Comparison of ENCODE assay signal across 8 cellular contexts in genomic region chr7:106779877-106780276, GRCh38.
DNase-seq lines count a peak whose midpoint lies in the region; ATAC-seq and TF ChIP-seq lines count a peak whose summit lies in the region.

No MANE protein-coding gene starts in this region.

- no peak overlapping the region for H3K4me3 ChIP-seq in PC-9

- peaks cover 34% of the 10 kb centered on the region for H3K4me1 ChIP-seq in PC-9 (replicated peaks; ENCODE audit: insufficient read depth)

- TF ChIP-seq CTCF in GM12873 (IDR thresholded peaks at IDR 0.05; ENCODE audit: insufficient read depth, low read depth, low read length, missing control alignments) (peak; percentile 41), PC-9 (conservative IDR thresholded peaks at IDR 0.05) (0 out of 2 replicates have a peak, but pooled peaks have one; percentile 34)

- H3F3A ChIP-seq in PC-9 (ENCODE audit: insufficient read depth, low read depth), result peaks cover 18% of the 10 kb centered on the region; the same call in 1 of the 2 replicates

- no peaks in the 10 kb centered on the region for H4K20me1 ChIP-seq in PC-9 (ENCODE audit: insufficient read depth)

- peaks cover 5% of the 10 kb centered on the region for H3K9me3 ChIP-seq in PC-9 (ENCODE audit: insufficient read depth, low read depth)

- H3K9me2 ChIP-seq in PC-9 (ENCODE audit: insufficient read depth), result no peaks in the 10 kb centered on the region

- H3K36me3 ChIP-seq in PC-9 (ENCODE audit: low read depth), result no peaks in the 10 kb centered on the region

- H2AFZ ChIP-seq in PC-9, result no peak overlapping the region

- peak overlapping the region; percentile 24; the same call in 1 of the 2 replicates for H3K4me2 ChIP-seq in PC-9

- DNase-seq in AML-193 (lab: John Stamatoyannopoulos, UW), result peak; percentile 28 to 31
- peak; percentile 78 to 88 for DNase-seq in PC-9
- peak; percentile 76 for DNase-seq in islet precursor cell
- DNase-seq in NCI-H1436 treated with DMSO at 0.1 percent for 48 hours (lab: John Stamatoyannopoulos, UW), result no peak
- no peak for DNase-seq in GF-D8 (lab: John Stamatoyannopoulos, UW)
- DNase-seq in sciatic nerve (ENCODE audit: low spot score), result no peak
- no peak for DNase-seq in activated CD4-positive, CD25-positive, alpha-beta regulatory T cell (lab: John Stamatoyannopoulos, UW)

- no peaks in the 10 kb centered on the region for H3K27me3 ChIP-seq in PC-9 (ENCODE audit: insufficient read depth, low read depth)

- POLR2A ChIA-PET in PC-9 (lab: Charles Lee; ENCODE audit: unreplicated experiment), result interaction anchor here (0.6 to 0.9 kb wide), 6 partner anchors 62 to 721 kb away, joined by 3 to 12 read pairs (median 6); no protein-coding TSS in a partner anchor

- H3K27ac ChIP-seq in PC-9, result peak overlapping the region; percentile 70

- BruUV-seq in PC-9 (replicated peaks; lab: Mats Ljungman, UMichigan), result no TSS peak

- intact Hi-C loops in PC-9 (cut with micrococcal nuclease; ENCODE audit: unreplicated experiment) (loop anchor here (1.0 to 10.0 kb wide), 5 partner anchors 120 to 1765 kb away; partner anchors contain the start of genes KMT2E and PNPLA8), sciatic nerve (cut with DNase I) (no loop called here)

- ATAC-seq in sciatic nerve, result no peak

- H3K79me2 ChIP-seq in PC-9 (ENCODE audit: low read depth), result no peaks in the 10 kb centered on the region

- CTCF ChIA-PET in PC-9 (lab: Charles Lee), result interaction anchor here (0.6 to 1.2 kb wide), 4 partner anchors 13 to 238 kb away, joined by 3 to 6 read pairs (median 4); no protein-coding TSS in a partner anchor

Comparison
In these comparisons a context has a peak if more than half of its experiments do, and no peak if none do; other contexts are left out.
1. DNase-seq: peak in AML-193 (2 of 2), PC-9 (2 of 2) and islet precursor cell (single experiment); none in NCI-H1436 treated with DMSO at 0.1 percent for 48 hours (single experiment), GF-D8 (single experiment), sciatic nerve (single experiment) and activated CD4-positive, CD25-positive, alpha-beta regulatory T cell (0 of 4).